ENCODE assay signal across 8 cellular contexts in the genomic region with DNA sequence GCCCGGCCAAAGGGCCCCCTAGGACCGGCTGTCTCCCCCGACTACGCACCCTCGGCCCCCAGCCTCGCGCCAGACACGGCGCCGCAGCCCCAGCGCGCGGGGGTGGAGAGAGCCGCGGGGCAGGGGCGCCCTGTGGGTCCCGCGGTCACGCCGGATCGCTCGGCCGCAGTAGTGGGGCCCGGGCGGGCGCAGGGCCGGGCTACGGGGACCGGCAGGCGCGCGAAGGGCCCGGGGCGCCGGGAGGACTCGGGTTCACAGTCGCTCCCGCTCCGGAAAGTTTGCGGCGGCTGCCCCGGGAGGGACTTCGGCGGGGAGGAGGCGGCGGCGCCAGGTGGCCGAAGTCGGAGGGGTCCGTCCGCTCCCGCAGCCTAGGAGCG. TPM values are rescaled to one million over a fixed set of nuclear protein-coding genes. Genes with fewer than 3 reads are reported as not detected.
DNase-seq lines count a peak whose midpoint lies in the region; ATAC-seq and TF ChIP-seq lines count a peak whose summit lies in the region.

No MANE protein-coding gene starts in this region.

- H3K36me3 Mint-ChIP-seq in neural crest cell (ENCODE audit: low read depth) = peaks cover 11% of the 10 kb centered on the region

- H3K4me3 ChIP-seq in RWPE2 (ENCODE audit: severe bottlenecking) (peak overlapping the region; percentile 47), esophagus squamous epithelium (peak overlapping the region; percentile 58 to 89 (median 60))

- H3K27me3 ChIP-seq in RWPE2 (ENCODE audit: insufficient read depth, poor library complexity, severe bottlenecking) (no peaks in the 10 kb centered on the region), esophagus squamous epithelium (peaks cover 0 to 30% (median 0%) of the 10 kb centered on the region in 4 donors)

- H3K9me3 ChIP-seq in RWPE2 (ENCODE audit: severe bottlenecking) (no peaks in the 10 kb centered on the region), esophagus squamous epithelium (no peaks in the 10 kb centered on the region)

- DNase-seq in D341Med (ENCODE audit: low spot score) = peak; percentile 67
- no peak for DNase-seq in RWPE2 (ENCODE audit: low spot score)
- no peak for DNase-seq in esophagus squamous epithelium (lab: John Stamatoyannopoulos, UW)
- no peak for DNase-seq in neural crest cell (ENCODE audit: low read depth, low spot score)
- no peak for DNase-seq in GDM1 (lab: John Stamatoyannopoulos, UW)
- DNase-seq in hypothalamus (lab: John Stamatoyannopoulos, UW) = no peak

- peak overlapping the region; percentile 89 for H3K4me3 Mint-ChIP-seq in neural crest cell

- TF ChIP-seq CTCF in RWPE2 (IDR thresholded peaks at IDR 0.05; ENCODE audit: poor library complexity, severe bottlenecking) (no peak), esophagus squamous epithelium (IDR thresholded peaks at IDR 0.05) (no peak), neural crest cell (conservative IDR thresholded peaks at IDR 0.05) (no peak)

- H3K27ac Mint-ChIP-seq in neural crest cell (ENCODE audit: unreplicated experiment) = no peak overlapping the region

- H3K4me1 ChIP-seq in RWPE2 (ENCODE audit: insufficient read depth, poor library complexity, severe bottlenecking) (no peaks in the 10 kb centered on the region), esophagus squamous epithelium (peaks cover 13 to 32% (median 18%) of the 10 kb centered on the region in 3 donors)

- H3K36me3 ChIP-seq in RWPE2 (ENCODE audit: low read depth) = no peaks in the 10 kb centered on the region
- no peaks in the 10 kb centered on the region for H3K36me3 ChIP-seq in esophagus squamous epithelium

- H3K9me3 Mint-ChIP-seq in neural crest cell = no peaks in the 10 kb centered on the region

- peak overlapping the region; percentile 20 for H3K27ac ChIP-seq in RWPE2 (ENCODE audit: poor library complexity, severe bottlenecking)
- peak overlapping the region; percentile 67 to 90 (median 79) for H3K27ac ChIP-seq in esophagus squamous epithelium

- peaks cover 3% of the 10 kb centered on the region for H3K27me3 Mint-ChIP-seq in neural crest cell (ENCODE audit: low read depth)

- WGBS in esophagus squamous epithelium, 2 donors = 0% methylated on average over 1 of the region's 53 CpGs; no CpG with 5 or more reads in 1 of the 2 donors

- peaks cover 10% of the 10 kb centered on the region for H3K4me1 Mint-ChIP-seq in neural crest cell

- TF ChIP-seq POLR2A in esophagus squamous epithelium (IDR thresholded peaks at IDR 0.05) = no peak

- intact Hi-C loops in esophagus squamous epithelium (cut with DNase I) = no loop called here

- ATAC-seq in RWPE2 (ENCODE audit: low read depth) (peak; percentile 24; the same call in 2 of the 3 replicates), GM18873 (IDR thresholded peaks at IDR 0.05; ENCODE audit: low FRiP score, unreplicated experiment) (no peak), HG03025 (IDR thresholded peaks at IDR 0.05; ENCODE audit: low FRiP score, unreplicated experiment) (no peak)

RNA-seq across cellular contexts. Expression of gene ZNF669, which starts 7.1 kb away (rescaled TPM):
- total RNA-seq in esophagus squamous epithelium (1 to 10 TPM in 3 of 4 donors, under 1 TPM in 1; 0.95 to 6.7 (median 3.2) TPM), neural crest cell (19.8 and 21.8 TPM in 2 replicates)

RNA-seq across cellular contexts. Expression of gene ZNF670, which starts 32.6 kb away (rescaled TPM):
- 1 to 10 TPM in 2 of 4 donors, under 1 TPM in 2; 0.57 to 4.0 (median 1.1) TPM for total RNA-seq in esophagus squamous epithelium
- 12.2 and 13.2 TPM in 2 replicates for total RNA-seq in neural crest cell
